ENCODE assay signal across 18 cellular contexts in the genomic region with DNA sequence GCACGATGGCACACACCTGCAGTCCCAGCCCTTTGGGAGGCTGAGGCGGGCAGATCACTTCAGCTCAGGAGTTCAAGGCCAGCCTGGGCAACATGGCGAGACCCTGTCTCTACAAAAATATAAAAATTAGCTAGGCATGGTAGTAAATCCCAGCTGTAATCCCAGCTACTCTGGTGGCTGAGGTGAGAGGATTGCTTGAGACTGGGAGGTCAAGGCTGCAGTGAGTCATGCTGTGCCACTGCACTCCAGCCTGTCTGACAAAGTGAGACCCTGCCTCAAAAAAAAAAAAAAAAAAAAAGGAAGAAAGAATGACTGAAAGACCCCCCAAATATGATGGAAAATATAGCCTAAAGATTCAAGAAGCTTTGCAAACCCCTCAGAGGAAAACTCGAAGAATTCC. TPM values are rescaled to one million over a fixed set of nuclear protein-coding genes. Genes with fewer than 3 reads are reported as not detected.
A peak's percentile ranks its signal among the peaks of the same experiment; 100 is the strongest.
DNase-seq lines count a peak whose midpoint lies in the region; FAIRE-seq and TF ChIP-seq lines count a peak whose summit lies in the region.
"Had no signal": no experiment of that assay in that cellular context is flagged by ENCODE, and none has a peak within 500 bp of the region (broad histone marks: within the 10 kb centered on the region; RNA-seq: fewer than 3 reads in every experiment).

No MANE protein-coding gene starts in this region.

- H4K8ac ChIP-seq in neuronal stem cell (ENCODE audit: low read depth, low read length), result no peak overlapping the region

- H3K4me3 ChIP-seq in esophagus muscularis mucosa, result no peak overlapping the region
- no peak overlapping the region for H3K4me3 ChIP-seq in neuronal stem cell (ENCODE audit: low read length in 2 of 2)
- H3K4me3 ChIP-seq in vagina, result no peak overlapping the region
- no peak overlapping the region for H3K4me3 ChIP-seq in suprapubic skin
- H3K4me3 ChIP-seq: Peyer's patch had no signal

- H3K9ac ChIP-seq in neuronal stem cell (ENCODE audit: low read depth, low read length, poor library complexity), result no peak overlapping the region

- no peak overlapping the region for H4K91ac ChIP-seq in neuronal stem cell (ENCODE audit: low read depth, low read length, poor library complexity)

- H3K4me3 Mint-ChIP-seq in activated CD4-positive, alpha-beta T cell treated with anti-CD3 and anti-CD28 coated beads, Interleukin-2, amount 10 ng/mL, durations not matched to agents 7 days and 5 days, result no peak overlapping the region
- H3K4me3 Mint-ChIP-seq: HFFc6 had no signal

- no peak for FAIRE-seq in RCC 7860 (lab: Jason Lieb, UNC)
- FAIRE-seq: H1 had no signal

- H3K27me3 Mint-ChIP-seq in activated CD4-positive, alpha-beta T cell treated with anti-CD3 and anti-CD28 coated beads, Interleukin-2, amount 10 ng/mL, durations not matched to agents 7 days and 5 days, result peaks cover 6% of the 10 kb centered on the region

- no peak overlapping the region for H3K4me2 ChIP-seq in neuronal stem cell (ENCODE audit: insufficient read depth, low read length, poor library complexity, severe bottlenecking)

- intact Hi-C loops in esophagus muscularis mucosa (cut with DNase I), result no loop called here
- intact Hi-C loops in vagina (cut with DNase I), result loop anchor here (5.0 kb wide), 1 partner anchor 1419 kb away; no protein-coding TSS in a partner anchor

- no peak overlapping the region for H2BK12ac ChIP-seq in neuronal stem cell (ENCODE audit: low read length)

- H3K27me3 ChIP-seq in esophagus muscularis mucosa (no peaks in the 10 kb centered on the region), neuronal stem cell (ENCODE audit: control insufficient read depth in 3 of 3, insufficient read depth in 3 of 3, low read depth in 1 of 3, low read length in 3 of 3) (no peaks in the 10 kb centered on the region), vagina (no peaks in the 10 kb centered on the region), suprapubic skin (no peaks in the 10 kb centered on the region)
- H3K27me3 ChIP-seq: Peyer's patch had no signal

- peaks cover 10 to 91% (median 86%) of the 10 kb centered on the region in 4 donors for H3K4me1 ChIP-seq in esophagus muscularis mucosa
- H3K4me1 ChIP-seq in neuronal stem cell (ENCODE audit: control insufficient read depth in 2 of 2, insufficient read depth in 1 of 2, low read depth in 1 of 2, low read length in 2 of 2), result peaks cover 17 to 27% of the 10 kb centered on the region in 2 donors
- H3K4me1 ChIP-seq in vagina, result peaks cover 40% of the 10 kb centered on the region
- H3K4me1 ChIP-seq in suprapubic skin, result peaks cover 20% of the 10 kb centered on the region

- no peak overlapping the region for H2BK5ac ChIP-seq in neuronal stem cell (ENCODE audit: low read length)

- no peaks in the 10 kb centered on the region for H3K36me3 Mint-ChIP-seq in activated CD4-positive, alpha-beta T cell treated with anti-CD3 and anti-CD28 coated beads, Interleukin-2, amount 10 ng/mL, durations not matched to agents 7 days and 5 days (ENCODE audit: low read depth)

- POLR2A ChIA-PET in activated CD4-positive, alpha-beta T cell treated with anti-CD3 and anti-CD28 coated beads, Interleukin-2, amount 10 ng/mL, durations not matched to agents 7 days and 5 days (lab: Charles Lee), result no interaction called here

- no peak overlapping the region for H3K27ac Mint-ChIP-seq in activated CD4-positive, alpha-beta T cell treated with anti-CD3 and anti-CD28 coated beads, Interleukin-2, amount 10 ng/mL, durations not matched to agents 7 days and 5 days
- H3K27ac Mint-ChIP-seq: HFFc6 had no signal

- no peak overlapping the region for H3K4ac ChIP-seq in neuronal stem cell (ENCODE audit: low read length)

- H3K9me3 ChIP-seq in esophagus muscularis mucosa (no peaks in the 10 kb centered on the region), neuronal stem cell (replicated peaks in 1 of 2; ENCODE audit: control insufficient read depth in 2 of 2, insufficient read depth in 1 of 2, low read depth in 1 of 2, low read length in 2 of 2) (no peaks in the 10 kb centered on the region), vagina (no peaks in the 10 kb centered on the region), suprapubic skin (no peaks in the 10 kb centered on the region)
- H3K9me3 ChIP-seq: Peyer's patch had no signal

- H3K27ac ChIP-seq in esophagus muscularis mucosa (replicated peaks in 1 of 4), result peak overlapping the region; percentile 83 to 89 (median 84)
- no peak overlapping the region for H3K27ac ChIP-seq in neuronal stem cell (replicated peaks; ENCODE audit: low read length)
- peak overlapping the region; percentile 69 for H3K27ac ChIP-seq in vagina
- H3K27ac ChIP-seq in suprapubic skin, result no peak overlapping the region
- H3K27ac ChIP-seq: 22Rv1 had no signal

- no peak overlapping the region for H3K18ac ChIP-seq in neuronal stem cell (ENCODE audit: low read length)

- no peaks in the 10 kb centered on the region for H3K4me1 Mint-ChIP-seq in activated CD4-positive, alpha-beta T cell treated with anti-CD3 and anti-CD28 coated beads, Interleukin-2, amount 10 ng/mL, durations not matched to agents 7 days and 5 days

- no peak overlapping the region for H3K14ac ChIP-seq in neuronal stem cell (ENCODE audit: low read length)

- TF ChIP-seq CTCF in esophagus muscularis mucosa (IDR thresholded peaks at IDR 0.05) (no peak), vagina (IDR thresholded peaks at IDR 0.05) (no peak), suprapubic skin (IDR thresholded peaks at IDR 0.05) (no peak)

- peak; percentile 47 for DNase-seq in NCI-H82 (lab: John Stamatoyannopoulos, UW)
- no peak for DNase-seq in NCI-H82 treated with DMSO at 0.1 percent for 48 hours (lab: John Stamatoyannopoulos, UW; ENCODE audit: unreplicated experiment)
- DNase-seq in esophagus muscularis mucosa (ENCODE audit: extremely low spot score), result no peak
- no peak for DNase-seq in neuronal stem cell (ENCODE audit: low spot score)
- no peak for DNase-seq in vagina (ENCODE audit: extremely low spot score in 2 of 2)
- DNase-seq in suprapubic skin (ENCODE audit: low spot score in 2 of 2), result no peak
- no peak for DNase-seq in RCC 7860 (ENCODE audit: low spot score)
- DNase-seq in activated CD4-positive, alpha-beta T cell treated with anti-CD3 and anti-CD28 coated beads, Interleukin-2, amount 10 ng/mL, durations not matched to agents 7 days and 5 days, result no peak
- DNase-seq: C1 segment of cervical spinal cord, HFFc6, Kasumi-1, NCI-H1930, NCI-H774, Peyer's patch had no signal

- H3K36me3 ChIP-seq in esophagus muscularis mucosa (no peaks in the 10 kb centered on the region), neuronal stem cell (replicated peaks in 1 of 2; ENCODE audit: control insufficient read depth in 2 of 2, insufficient read depth in 2 of 2, low read length in 2 of 2) (no peaks in the 10 kb centered on the region), vagina (no peaks in the 10 kb centered on the region), suprapubic skin (no peaks in the 10 kb centered on the region)
- H3K36me3 ChIP-seq: Peyer's patch had no signal

- CTCF ChIA-PET in activated CD4-positive, alpha-beta T cell treated with anti-CD3 and anti-CD28 coated beads, Interleukin-2, amount 10 ng/mL, durations not matched to agents 7 days and 5 days (lab: Charles Lee), result no interaction called here

- WGBS in esophagus muscularis mucosa, result 75% methylated on average over 4 of the region's 4 CpGs
- WGBS in neuronal stem cell (ENCODE audit: extremely low coverage in 2 of 2, insufficient read length in 2 of 2, insufficient replicate concordance in 1 of 2), 2 donors, result no CpG with 5 or more reads among the region's 4 CpGs
- WGBS in suprapubic skin, result 71% methylated on average over 4 of the region's 4 CpGs

- no peaks in the 10 kb centered on the region for H3K79me1 ChIP-seq in neuronal stem cell (ENCODE audit: low read depth, low read length)

- no peak overlapping the region for H2BK120ac ChIP-seq in neuronal stem cell (ENCODE audit: low read depth, low read length)

- H3K9me3 Mint-ChIP-seq in activated CD4-positive, alpha-beta T cell treated with anti-CD3 and anti-CD28 coated beads, Interleukin-2, amount 10 ng/mL, durations not matched to agents 7 days and 5 days, result no peaks in the 10 kb centered on the region
- H3K9me3 Mint-ChIP-seq: HFFc6 had no signal

- H2AK5ac ChIP-seq in neuronal stem cell (ENCODE audit: low read depth, low read length), result no peak overlapping the region

- H3K23ac ChIP-seq in neuronal stem cell (ENCODE audit: low read depth, low read length, poor library complexity), result no peak overlapping the region

- TF ChIP-seq POLR2A in esophagus muscularis mucosa (IDR thresholded peaks at IDR 0.05; ENCODE audit: low read depth) (no peak), vagina (IDR thresholded peaks at IDR 0.05) (no peak), suprapubic skin (IDR thresholded peaks at IDR 0.05) (no peak)

- no peak for TF ChIP-seq EP300 in esophagus muscularis mucosa (IDR thresholded peaks at IDR 0.05)
- TF ChIP-seq EP300 in suprapubic skin (IDR thresholded peaks at IDR 0.05), result no peak

- H2AFZ ChIP-seq in neuronal stem cell (ENCODE audit: low read length), result peak overlapping the region; percentile 58

- no peak overlapping the region for H2BK15ac ChIP-seq in neuronal stem cell (ENCODE audit: low read length)

RNA-seq across cellular contexts. Expression of gene METTL24, which starts 26.8 kb away (rescaled TPM):
- 10 to 100 TPM; 16.9 to 32.8 (median 23.5) TPM for total RNA-seq in esophagus muscularis mucosa
- polyA plus RNA-seq in neuronal stem cell (2013, experiment 1 of 2), result 1.3 TPM
- polyA plus RNA-seq in neuronal stem cell (2013, experiment 2 of 2), result 1.1 TPM
- 6.6 TPM for total RNA-seq in vagina
- 1 to 10 TPM in 1 of 4 donors, under 1 TPM in 1, not detected in 2; 0.45 to 1.7 TPM for total RNA-seq in suprapubic skin
- not detected for total RNA-seq in activated CD4-positive, alpha-beta T cell treated with anti-CD3 and anti-CD28 coated beads, Interleukin-2, amount 10 ng/mL, durations not matched to agents 7 days and 5 days
- total RNA-seq: Daoy, HFFc6, NCI-H460 had no signal

Comparison
In these comparisons a context has a peak if more than half of its experiments do, and no peak if none do; other contexts are left out.
1. H3K27ac ChIP-seq: peak in esophagus muscularis mucosa (4 of 4) and vagina (single experiment); none in neuronal stem cell (single experiment) and suprapubic skin (single experiment).